Comparison of ENCODE assay signal across 7 cellular contexts in the genomic region with DNA sequence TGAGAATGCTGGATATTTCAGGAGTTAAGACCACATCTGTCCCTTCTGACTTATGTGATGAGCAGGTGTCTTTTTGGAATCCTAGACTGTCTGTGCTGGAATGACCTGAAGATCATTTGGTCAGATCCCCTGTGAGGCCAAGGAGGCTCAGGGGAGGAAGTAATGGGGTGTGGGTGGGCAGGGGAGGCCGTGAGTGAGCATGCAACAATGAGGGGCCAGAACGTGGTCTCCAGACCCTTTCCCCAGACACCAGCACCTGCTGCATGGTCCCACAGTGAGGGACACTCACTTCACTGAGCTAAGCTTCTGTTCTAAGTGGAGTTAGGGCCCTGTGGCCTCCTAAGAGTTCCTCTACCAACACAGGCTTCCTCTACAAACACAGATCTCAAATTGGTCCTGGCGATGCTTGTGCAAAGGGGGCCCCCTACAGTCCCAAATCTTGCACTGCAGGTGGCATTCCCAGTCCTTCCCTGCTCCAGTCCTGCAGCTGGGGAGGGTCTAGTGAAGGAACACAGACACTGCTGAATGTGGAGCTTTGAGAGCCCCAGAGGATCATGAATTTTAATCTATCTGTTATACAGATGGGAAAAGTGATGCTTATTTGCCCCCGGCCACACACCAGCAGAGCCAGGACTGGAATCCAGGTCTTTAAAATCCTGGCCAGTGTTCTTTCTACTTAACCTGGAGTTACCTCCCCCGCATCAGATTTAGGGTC. TPM values are rescaled to one million over a fixed set of nuclear protein-coding genes. Genes with fewer than 3 reads are reported as not detected.
DNase-seq lines count a peak whose midpoint lies in the region; ATAC-seq, FAIRE-seq and TF ChIP-seq lines count a peak whose summit lies in the region.

No MANE protein-coding gene starts in this region.

- no peak for TF ChIP-seq POLR2A in NB4 (IDR thresholded peaks at IDR 0.05; ENCODE audit: extremely low read depth, insufficient read length)
- no peak for TF ChIP-seq POLR2A in body of pancreas (IDR thresholded peaks at IDR 0.05)

- peak overlapping the region in 3 of 4 donors; percentile 88 to 95 (median 90) for H3K27ac ChIP-seq in body of pancreas
- H3K27ac ChIP-seq in small intestine (ENCODE audit: low read depth in 1 of 2, low read length in 1 of 2), result no peak overlapping the region

- H3K36me3 ChIP-seq in body of pancreas (replicated peaks in 1 of 2; ENCODE audit: insufficient read depth in 1 of 2, low read depth in 2 of 2), result no peaks in the 10 kb centered on the region
- no peaks in the 10 kb centered on the region for H3K36me3 ChIP-seq in small intestine (ENCODE audit: control insufficient read depth in 2 of 2, insufficient read depth in 2 of 2, low read length in 2 of 2)

- TF ChIP-seq CTCF in NB4 (IDR thresholded peaks at IDR 0.05; ENCODE audit: low read depth, low read length), result peak; percentile 94
- TF ChIP-seq CTCF in body of pancreas (IDR thresholded peaks at IDR 0.05), result peak; percentile 77 to 93 (median 91)

- DNase-seq in GDM1 (lab: John Stamatoyannopoulos, UW), result peak; percentile 53
- peak; percentile 79 for DNase-seq in NB4 (ENCODE audit: low read depth)
- DNase-seq in SK-N-DZ (ENCODE audit: low spot score), result peak; percentile 73
- peak; percentile 79 to 87 (median 82) for DNase-seq in body of pancreas
- DNase-seq in iPS-NIHi7 (ENCODE audit: extremely low spot score), result peak; percentile 78
- peak; percentile 85 for DNase-seq in small intestine

- H3K4me3 ChIP-seq in NB4 (ENCODE audit: low read depth, low read length), result no peak overlapping the region
- no peak overlapping the region for H3K4me3 ChIP-seq in body of pancreas
- no peak overlapping the region for H3K4me3 ChIP-seq in small intestine (ENCODE audit: low read depth in 1 of 2, low read length in 2 of 2)

- H3K4me1 ChIP-seq in body of pancreas, result peaks cover 95% of the 10 kb centered on the region
- H3K4me1 ChIP-seq in small intestine (ENCODE audit: control insufficient read depth in 2 of 2, insufficient read depth in 1 of 2, low read depth in 1 of 2, low read length in 1 of 2), result peaks cover 0 to 12% of the 10 kb centered on the region in 2 donors

- intact Hi-C loops in body of pancreas (cut with DNase I), result loop anchor here (10.0 kb wide), 1 partner anchor 169 kb away; a partner anchor contains a TSS

- no peak for FAIRE-seq in small intestine (lab: Jason Lieb, UNC)

- peak; percentile 55 for ATAC-seq in body of pancreas
- ATAC-seq in HG03439 (IDR thresholded peaks at IDR 0.05; ENCODE audit: unreplicated experiment), result no peak

- 49% methylated on average over 5 of the region's 5 CpGs for WGBS in body of pancreas, 2 donors
- 46 to 56% (median 47%) methylated on average over 5 of the region's 5 CpGs for WGBS in small intestine, 3 donors

- no peaks in the 10 kb centered on the region for H3K9me3 ChIP-seq in body of pancreas
- H3K9me3 ChIP-seq in small intestine (ENCODE audit: control insufficient read depth, low read depth), result no peaks in the 10 kb centered on the region

- H3K27me3 ChIP-seq in body of pancreas (no peaks in the 10 kb centered on the region), small intestine (ENCODE audit: control insufficient read depth in 2 of 2, insufficient read depth in 2 of 2, low read length in 2 of 2) (no peaks in the 10 kb centered on the region)

RNA-seq across cellular contexts. Expression of a gene that starts 7.4 kb away (rescaled TPM):
- polyA plus RNA-seq in SK-N-DZ (2014; cell fraction: cytosol; rRNA removed), result 0.28 and 1.1 TPM in 2 replicates
- 0.70 and 1.8 TPM in 2 replicates for polyA plus RNA-seq in SK-N-DZ (2014; cell fraction: nucleus; rRNA removed)
- 10 to 100 TPM in 1 of 2 donors, 1 to 10 TPM in 1; 3.9 to 19.4 TPM for total RNA-seq in body of pancreas
- polyA plus RNA-seq in small intestine, result 10 to 100 TPM in 2 of 3 donors, 1 to 10 TPM in 1; 5.2 to 19.5 (median 15.4) TPM

RNA-seq across cellular contexts. Expression of a gene that starts 27.6 kb away (rescaled TPM):
- polyA plus RNA-seq in SK-N-DZ (2014; cell fraction: cytosol; rRNA removed), result not detected in 2 replicates
- polyA plus RNA-seq in SK-N-DZ (2014; cell fraction: nucleus; rRNA removed), result not detected in 2 replicates
- under 1 TPM in 1 of 2 donors, not detected in 1; 0.52 TPM for total RNA-seq in body of pancreas
- polyA plus RNA-seq in small intestine, result under 1 TPM in 1 of 3 donors, not detected in 2; 0.03 TPM

RNA-seq across cellular contexts. Expression of a gene that starts 33.4 kb away (rescaled TPM):
- polyA plus RNA-seq in SK-N-DZ (2014; cell fraction: cytosol; rRNA removed), result 0.18 and 0.46 TPM in 2 replicates
- polyA plus RNA-seq in SK-N-DZ (2014; cell fraction: nucleus; rRNA removed), result 0.20 TPM in 1 of 2 replicates, not detected in the other
- total RNA-seq in body of pancreas, result 10 to 100 TPM; 28.8 to 54.1 TPM
- 10 to 100 TPM in 1 of 3 donors, 1 to 10 TPM in 1, under 1 TPM in 1; 0.89 to 22.5 (median 7.3) TPM for polyA plus RNA-seq in small intestine

RNA-seq across cellular contexts. Expression of a gene that starts 39.7 kb away (rescaled TPM):
- polyA plus RNA-seq in SK-N-DZ (2014; cell fraction: cytosol; rRNA removed), result 10.5 and 11.5 TPM in 2 replicates
- 4.7 and 6.0 TPM in 2 replicates for polyA plus RNA-seq in SK-N-DZ (2014; cell fraction: nucleus; rRNA removed)
- 1 to 10 TPM; 5.7 to 9.2 TPM for total RNA-seq in body of pancreas
- 10 to 100 TPM in 1 of 3 donors, 1 to 10 TPM in 2; 6.5 to 27.3 (median 7.8) TPM for polyA plus RNA-seq in small intestine

RNA-seq across cellular contexts. Expression of a gene that starts 48.9 kb away (rescaled TPM):
- 65.9 and 121 TPM in 2 replicates for polyA plus RNA-seq in SK-N-DZ (2014; cell fraction: cytosol; rRNA removed)
- polyA plus RNA-seq in SK-N-DZ (2014; cell fraction: nucleus; rRNA removed), result 51.5 and 76.0 TPM in 2 replicates
- total RNA-seq in body of pancreas, result 1 to 10 TPM; 6.9 to 9.9 TPM
- polyA plus RNA-seq in small intestine, result 10 to 100 TPM in 1 of 3 donors, 1 to 10 TPM in 1, under 1 TPM in 1; 0.54 to 52.5 (median 1.1) TPM

Comparison
In these comparisons a context has a peak if more than half of its experiments do, and no peak if none do; other contexts are left out.
1. H3K27ac ChIP-seq: peak in body of pancreas (3 of 4); none in small intestine (0 of 2).
2. Peak in every context shown above with its lines, with median percentiles within 50 percentile points of each other: DNase-seq.